8 cellular contexts compared by ENCODE assay signal in genomic region chr12:96908170-96908675, GRCh38. TPM values are rescaled to one million over a fixed set of nuclear protein-coding genes. Genes with fewer than 3 reads are reported as not detected.
A peak's percentile ranks its signal among the peaks of the same experiment; 100 is the strongest.
DNase-seq lines count a peak whose midpoint lies in the region; ATAC-seq, FAIRE-seq and TF ChIP-seq lines count a peak whose summit lies in the region.

No MANE protein-coding gene starts in this region.

- DNase-seq in stimulated activated CD4-positive, alpha-beta T cell treated with anti-CD3 and anti-CD28 coated beads, Interleukin-12 subunit alpha, Interleukin-12 subunit beta, amount 100 ng/mL, for 4 hours, result peak; percentile 8
- no peak for DNase-seq in stimulated activated CD4-positive, alpha-beta T cell treated with anti-CD3 and anti-CD28 coated beads, Interleukin-2, amount 100 ng/mL, for 48 hours
- DNase-seq in NB4 (ENCODE audit: low read depth) (peak; percentile 27), bronchial epithelial cell (ENCODE audit: low read depth) (no peak), NCI-H1930 (lab: John Stamatoyannopoulos, UW) (no peak), cerebellar cortex (ENCODE audit: low spot score) (no peak)

- H3K4me3 ChIP-seq in NB4 (ENCODE audit: low read depth, low read length) (peak overlapping the region; percentile 68), bronchial epithelial cell (ENCODE audit: low read depth, low read length) (peak overlapping the region; percentile 95), muscle layer of duodenum (ENCODE audit: low read depth in 1 of 2, low read length in 2 of 2) (peak overlapping the region; percentile 90 to 98)

- peak; percentile 83 for FAIRE-seq in bronchial epithelial cell (lab: Jason Lieb, UNC)

- no peaks in the 10 kb centered on the region for H3K27me3 ChIP-seq in bronchial epithelial cell (ENCODE audit: control insufficient read depth, insufficient read depth, low read length)
- H3K27me3 ChIP-seq in muscle layer of duodenum (ENCODE audit: low read depth, low read length), result no peaks in the 10 kb centered on the region

- TF ChIP-seq POLR2A in NB4 (IDR thresholded peaks at IDR 0.05; ENCODE audit: extremely low read depth, insufficient read length), result no peak

- H3K9me3 ChIP-seq in muscle layer of duodenum (ENCODE audit: control insufficient read depth in 1 of 2, low read length in 2 of 2), result no peaks in the 10 kb centered on the region

- no peak for TF ChIP-seq CTCF in NB4 (IDR thresholded peaks at IDR 0.05; ENCODE audit: low read depth, low read length)
- TF ChIP-seq CTCF in bronchial epithelial cell (IDR thresholded peaks at IDR 0.05; ENCODE audit: insufficient read depth, low read length, severe bottlenecking), result no peak

- H3K4me1 ChIP-seq in muscle layer of duodenum (ENCODE audit: control insufficient read depth in 1 of 2, insufficient read depth in 2 of 2, low read length in 2 of 2), result peaks cover 4 to 9% of the 10 kb centered on the region in 2 donors

- no peak for ATAC-seq in HG03135 (IDR thresholded peaks at IDR 0.05; ENCODE audit: unreplicated experiment)

- peak overlapping the region; percentile 91 for H3K27ac ChIP-seq in muscle layer of duodenum (ENCODE audit: low read length)

- H3K36me3 ChIP-seq in bronchial epithelial cell (ENCODE audit: control insufficient read depth, insufficient read depth, low read length) (peaks cover 2% of the 10 kb centered on the region), muscle layer of duodenum (ENCODE audit: control insufficient read depth in 1 of 2, insufficient read depth in 2 of 2, low read length in 2 of 2) (no peaks in the 10 kb centered on the region)

RNA-seq across cellular contexts. Expression of gene NEDD1, which starts 1.2 kb away (rescaled TPM):
- total RNA-seq in bronchial epithelial cell, result 30.9 and 35.3 TPM in 2 replicates

Comparison
In these comparisons a context has a peak if more than half of its experiments do, and no peak if none do; other contexts are left out.
1. DNase-seq: peak in stimulated activated CD4-positive, alpha-beta T cell treated with anti-CD3 and anti-CD28 coated beads, Interleukin-12 subunit alpha, Interleukin-12 subunit beta, amount 100 ng/mL, for 4 hours (single experiment) and NB4 (single experiment); none in stimulated activated CD4-positive, alpha-beta T cell treated with anti-CD3 and anti-CD28 coated beads, Interleukin-2, amount 100 ng/mL, for 48 hours (0 of 2), bronchial epithelial cell (single experiment), NCI-H1930 (0 of 2) and cerebellar cortex (single experiment).
2. Peak in every context shown above with its lines, with median percentiles within 50 percentile points of each other: H3K4me3 ChIP-seq.